ENCODE assay signal across 23 cellular contexts in genomic region chr10:64369885-64370773, GRCh38.
DNase-seq lines count a peak whose midpoint lies in the region; ATAC-seq and FAIRE-seq lines count a peak whose summit lies in the region.
"Had no signal": no experiment of that assay in that cellular context is flagged by ENCODE, and none has a peak within 500 bp of the region (broad histone marks: within the 10 kb centered on the region; RNA-seq: fewer than 3 reads in every experiment).

No MANE protein-coding gene starts in this region.

- ATAC-seq in left lobe of liver: peak; percentile 92
- ATAC-seq in GM21786 (IDR thresholded peaks at IDR 0.05; ENCODE audit: unreplicated experiment): no peak
- no peak for ATAC-seq in HG02981 (IDR thresholded peaks at IDR 0.05; ENCODE audit: unreplicated experiment)
- ATAC-seq: GM23338, HCT116 had no signal

- H3K36me3 ChIP-seq in HUES48 (ENCODE audit: control insufficient read depth, insufficient read depth, low read length): no peaks in the 10 kb centered on the region
- H3K36me3 ChIP-seq: BE2C, Peyer's patch, SJSA1 had no signal

- no peaks in the 10 kb centered on the region for H3K9me3 ChIP-seq in HUES48 (ENCODE audit: control insufficient read depth, insufficient read depth, low read length)
- H3K9me3 ChIP-seq: BE2C, Caco-2, Peyer's patch, SJSA1 had no signal

- H3K9ac ChIP-seq in HUES48 (ENCODE audit: low read depth, low read length): no peak overlapping the region
- H3K9ac ChIP-seq: KMS-11 had no signal

- no peak for DNase-seq in left lobe of liver (ENCODE audit: low spot score)
- DNase-seq in renal cortical epithelial cell (ENCODE audit: low read depth): peak; percentile 97
- DNase-seq in cortex of kidney (lab: John Stamatoyannopoulos, UW): no peak
- DNase-seq: BE2C; Caco-2; CD4-positive, CD25-positive, alpha-beta regulatory T cell; GF-D8; NCI-H1436; NCI-H2029; NCI-H2171 treated with DMSO at 0.1 percent for 48 hours; NCI-H446; NCI-H526 treated with DMSO at 0.1 percent for 48 hours; NK-92 treated with Interleukin-12 subunit alpha and Interleukin-12 subunit beta, amount 100 ng/mL, for 24 hours; Peyer's patch had no signal

- no peaks in the 10 kb centered on the region for H3K27me3 ChIP-seq in HUES48 (ENCODE audit: control insufficient read depth, insufficient read depth, low read length)
- H3K27me3 ChIP-seq: BE2C, Peyer's patch, SJSA1 had no signal

- peak overlapping the region; percentile 42 for H3K27ac ChIP-seq in HUES48 (ENCODE audit: low read depth, low read length)
- H3K27ac ChIP-seq: KMS-11, Peyer's patch, SJSA1 had no signal

- peak; percentile 15 for FAIRE-seq in endometrium (lab: Jason Lieb, UNC)
- FAIRE-seq: A204.1 had no signal

- no peak overlapping the region for H3K4me3 ChIP-seq in HUES48 (ENCODE audit: low read depth, low read length)
- H3K4me3 ChIP-seq: GM23338, Peyer's patch, SJSA1 had no signal

- no peaks in the 10 kb centered on the region for H3K4me1 ChIP-seq in HUES48 (ENCODE audit: control insufficient read depth, insufficient read depth, low read length)
- H3K4me1 ChIP-seq: BE2C, SJSA1 had no signal
